In the genomic region with DNA sequence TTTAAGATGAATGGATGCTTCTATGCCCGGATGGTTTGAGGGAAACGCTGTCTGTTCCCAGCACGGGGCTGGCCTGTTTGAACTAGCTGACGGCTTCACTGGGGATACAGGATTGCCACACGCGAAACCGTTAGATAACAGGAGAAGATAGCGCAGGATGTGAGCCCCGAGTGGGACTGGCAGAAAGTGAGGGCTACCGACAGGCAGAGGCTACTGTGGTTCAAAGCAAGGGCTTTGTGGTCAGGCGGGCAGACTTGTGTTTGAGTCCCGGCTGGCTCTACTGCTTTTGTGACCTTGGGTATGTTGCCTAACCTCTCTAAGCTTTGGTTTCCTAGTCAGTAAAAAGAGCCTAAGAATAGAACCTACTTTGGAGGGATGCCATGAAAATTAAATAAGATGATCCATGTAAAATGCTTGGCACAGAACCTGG, we compare ENCODE assay signal across 1 cellular context.
TF ChIP-seq lines count a peak whose summit lies in the region.

No MANE protein-coding gene starts in this region.

TF ChIP-seq in WTC11, 78 proteins besides CTCF, POLR2A, EP300 and RAD21 (continued from another document):
- TF ChIP-seq, protein P1, sequence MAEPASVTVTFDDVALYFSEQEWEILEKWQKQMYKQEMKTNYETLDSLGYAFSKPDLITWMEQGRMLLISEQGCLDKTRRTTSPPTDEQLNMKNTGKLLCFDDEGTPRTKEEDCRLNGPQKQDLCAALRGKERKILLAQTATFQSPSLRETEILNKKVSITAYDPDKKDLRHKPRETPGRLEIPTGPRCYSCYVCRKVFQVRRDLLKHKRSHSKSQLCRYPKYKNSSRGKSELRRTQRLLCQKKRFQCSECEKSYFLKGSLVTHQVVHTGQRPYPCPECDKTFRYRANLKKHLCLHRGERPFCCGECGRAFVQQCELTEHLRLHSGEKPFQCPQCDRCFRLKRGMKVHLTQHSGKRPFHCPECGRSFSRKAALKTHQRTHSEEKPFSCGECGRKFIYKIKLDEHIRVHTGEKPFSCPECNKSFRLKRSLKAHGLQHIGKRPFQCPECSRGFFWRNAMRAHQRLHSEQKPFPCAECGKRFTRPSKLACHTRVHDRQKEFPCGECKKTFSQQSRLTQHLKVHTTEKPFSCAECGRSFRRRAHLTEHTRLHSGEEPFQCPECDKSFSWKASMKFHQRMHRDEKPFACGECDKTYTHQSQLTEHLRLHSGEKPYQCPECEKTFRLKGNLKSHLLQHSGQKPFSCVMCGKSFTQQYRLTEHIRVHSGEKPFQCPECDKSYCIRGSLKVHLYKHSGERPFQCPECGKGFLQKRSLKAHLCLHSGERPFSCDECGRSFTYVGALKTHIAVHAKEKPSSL (CRISPR knock-in tag; conservative IDR thresholded peaks at IDR 0.05), result no peak
